Comparison of ENCODE assay signal across 19 cellular contexts in genomic region chr5:56515011-56515410, GRCh38.
A peak's percentile ranks its signal among the peaks of the same experiment; 100 is the strongest.
DNase-seq lines count a peak whose midpoint lies in the region; ATAC-seq and TF ChIP-seq lines count a peak whose summit lies in the region.
"Had no signal": no experiment of that assay in that cellular context is flagged by ENCODE, and none has a peak within 500 bp of the region (broad histone marks: within the 10 kb centered on the region; RNA-seq: fewer than 3 reads in every experiment).

No MANE protein-coding gene starts in this region.

- H3K36me3 Mint-ChIP-seq in nephron (ENCODE audit: low read depth): no peaks in the 10 kb centered on the region
- H3K36me3 Mint-ChIP-seq: CD4-positive, CD25-positive, alpha-beta regulatory T cell; IgD-negative memory B cell had no signal

- ATAC-seq in aorta (ENCODE audit: low FRiP score): no peak
- ATAC-seq: Panc1 had no signal

- 79 to 80% methylated on average over 8 of the region's 8 CpGs for WGBS in aorta, 2 donors

- DNase-seq in NCI-H748 (lab: John Stamatoyannopoulos, UW; ENCODE audit: unreplicated experiment) (peak; percentile 9), NCI-H748 treated with DMSO at 0.1 percent for 48 hours (lab: John Stamatoyannopoulos, UW) (no peak), NCI-H82 (lab: John Stamatoyannopoulos, UW) (peak; percentile 80), GM20000 (ENCODE audit: low spot score) (no peak), NAMALWA (ENCODE audit: low spot score) (no peak), aorta (no peak), NCI-H2196 treated with DMSO at 0.1 percent for 48 hours (lab: John Stamatoyannopoulos, UW; ENCODE audit: unreplicated experiment) (no peak)
- DNase-seq: CD4-positive, CD25-positive, alpha-beta regulatory T cell; HFFc6; Karpas-422; NCI-H1092; NCI-H1436 treated with DMSO at 0.1 percent for 48 hours; NCI-H446 treated with DMSO at 0.1 percent for 48 hours; SJCRH30 had no signal

- H3K27me3 Mint-ChIP-seq in nephron (ENCODE audit: low read depth): peaks cover 10% of the 10 kb centered on the region
- H3K27me3 Mint-ChIP-seq: CD4-positive, CD25-positive, alpha-beta regulatory T cell; IgD-negative memory B cell had no signal

- TF ChIP-seq CTCF in nephron (IDR thresholded peaks at IDR 0.05; ENCODE audit: unreplicated experiment in 3 of 3) (no peak), GM20000 (IDR thresholded peaks at IDR 0.05; ENCODE audit: extremely low read depth, missing control alignments) (no peak)

- no peak overlapping the region for H3K27ac ChIP-seq in aorta (ENCODE audit: low read depth in 1 of 2, low read length in 2 of 2)
- H3K27ac ChIP-seq: 22Rv1, HL-60, SJCRH30 had no signal

- H3K36me3 ChIP-seq in aorta (ENCODE audit: control insufficient read depth in 1 of 2, insufficient read depth in 2 of 2, low read length in 1 of 2): no peaks in the 10 kb centered on the region
- H3K36me3 ChIP-seq: SJCRH30 had no signal

- no peaks in the 10 kb centered on the region for H3K4me1 ChIP-seq in aorta (ENCODE audit: control insufficient read depth in 1 of 2, insufficient read depth in 2 of 2, low read length in 2 of 2)
- H3K4me1 ChIP-seq: SJCRH30 had no signal

- no peaks in the 10 kb centered on the region for H3K27me3 ChIP-seq in aorta (ENCODE audit: control insufficient read depth in 1 of 2, insufficient read depth in 2 of 2, low read length in 1 of 2)

- intact Hi-C loops in aorta (cut with DNase I): no loop called here

- H3K4me3 Mint-ChIP-seq in nephron: no peak overlapping the region
- H3K4me3 Mint-ChIP-seq: CD4-positive, CD25-positive, alpha-beta regulatory T cell; HFFc6 had no signal

- peaks cover 49% of the 10 kb centered on the region for H3K4me1 Mint-ChIP-seq in nephron

- H3K4me3 ChIP-seq in aorta (ENCODE audit: low read length in 2 of 2): no peak overlapping the region
- H3K4me3 ChIP-seq: SJCRH30 had no signal

- H3K9me3 ChIP-seq in aorta (ENCODE audit: control insufficient read depth, low read length): no peaks in the 10 kb centered on the region
- H3K9me3 ChIP-seq: SJCRH30 had no signal

- peak overlapping the region; percentile 79 to 94 (median 91) for H3K27ac Mint-ChIP-seq in nephron
- H3K27ac Mint-ChIP-seq: HFFc6, IgD-negative memory B cell had no signal

- no peaks in the 10 kb centered on the region for H3K9me3 Mint-ChIP-seq in nephron
- H3K9me3 Mint-ChIP-seq: CD4-positive, CD25-positive, alpha-beta regulatory T cell; HFFc6; IgD-negative memory B cell had no signal

Comparison
In these comparisons a context has a peak if more than half of its experiments do, and no peak if none do; other contexts are left out.
1. DNase-seq: peak in NCI-H748 (single experiment) and NCI-H82 (single experiment); none in NCI-H748 treated with DMSO at 0.1 percent for 48 hours (single experiment), GM20000 (single experiment), NAMALWA (single experiment), aorta (0 of 2) and NCI-H2196 treated with DMSO at 0.1 percent for 48 hours (single experiment).